Comparison of ENCODE assay signal across 22 cellular contexts in the genomic region with DNA sequence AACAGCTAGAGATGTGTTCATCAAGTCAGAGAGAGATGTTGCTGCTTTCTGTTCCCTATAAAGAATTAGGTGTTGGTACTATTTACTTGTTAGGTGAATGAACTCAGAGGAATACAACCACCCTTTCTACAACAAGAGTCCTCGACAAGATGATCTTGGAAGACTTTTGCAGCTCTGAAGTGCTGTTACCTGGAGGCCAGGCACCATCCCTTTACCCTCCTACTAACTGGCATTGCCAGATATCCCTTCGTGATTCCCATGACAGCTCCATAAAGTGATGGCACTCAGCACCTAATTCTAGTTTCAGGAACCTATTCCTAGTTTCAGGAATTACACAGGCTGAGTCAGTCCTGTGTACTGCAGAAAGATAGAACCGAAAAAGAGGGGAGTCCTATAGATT. TPM values are rescaled to one million over a fixed set of nuclear protein-coding genes. Genes with fewer than 3 reads are reported as not detected.
DNase-seq lines count a peak whose midpoint lies in the region; ATAC-seq, FAIRE-seq and TF ChIP-seq lines count a peak whose summit lies in the region.
"Had no signal": no experiment of that assay in that cellular context is flagged by ENCODE, and none has a peak within 500 bp of the region (broad histone marks: within the 10 kb centered on the region; RNA-seq: fewer than 3 reads in every experiment).

No MANE protein-coding gene starts in this region.

- H3K4me2 ChIP-seq in OCI-LY3 (ENCODE audit: low read length): peak overlapping the region; percentile 33
- no peak overlapping the region for H3K4me2 ChIP-seq in GM12878 (ENCODE audit: control insufficient read depth, insufficient read depth)
- no peak overlapping the region for H3K4me2 ChIP-seq in smooth muscle cell

- intact Hi-C loops in GM12878 (cut with micrococcal nuclease; ENCODE audit: unreplicated experiment): no loop called here

- RAD21 ChIA-PET in GM12878 (lab: Charles Lee; ENCODE audit: unreplicated experiment): interaction anchor here (0.6 to 1.1 kb wide), 2 partner anchors 10 to 15 kb away, joined by 3 to 4 read pairs; partner anchors contain the start of gene ARPC2

- no peaks in the 10 kb centered on the region for H3K27me3 Mint-ChIP-seq in activated T-cell treated with anti-CD3 and anti-CD28 coated beads, Interleukin-2, amount 50 U/mL, for 24 hours

- H3K27me3 ChIP-seq in OCI-LY3 (ENCODE audit: low read depth, low read length) (no peaks in the 10 kb centered on the region), GM12878 (replicated peaks in 1 of 2; ENCODE audit: control insufficient read depth in 2 of 2, insufficient read depth in 2 of 2, low read length in 1 of 2) (no peaks in the 10 kb centered on the region), smooth muscle cell (ENCODE audit: low read depth) (no peaks in the 10 kb centered on the region)

- no peak for DNase-seq in activated T-cell treated with anti-CD3 and anti-CD28 coated beads, Interleukin-2, amount 50 U/mL, for 24 hours
- DNase-seq in activated T-cell treated with anti-CD3 and anti-CD28 coated beads for 4 hours (no peak), GM12878 (ENCODE audit: low read depth, low spot score) (no peak), smooth muscle cell (lab: John Stamatoyannopoulos, UW; ENCODE audit: unreplicated experiment) (no peak), NCI-H1048 (lab: John Stamatoyannopoulos, UW) (no peak), H4 (ENCODE audit: low spot score) (no peak)
- no peak for DNase-seq in stimulated activated CD8-positive, alpha-beta memory T cell treated with anti-CD3 and anti-CD28 coated beads, Interleukin-4, amount 100 ng/mL, for 48 hours
- DNase-seq: activated gamma-delta T cell treated with Interleukin-2 at 50 U/mL for 16 hours; islet precursor cell; Kasumi-1; mesendoderm; NCI-H1694; NCI-H345; NK-92 treated with Interleukin-12 subunit alpha and Interleukin-12 subunit beta, amount 100 ng/mL, for 24 hours; right cardiac atrium; SIG-M5; T1000 had no signal

- H3K27ac Mint-ChIP-seq in activated T-cell treated with anti-CD3 and anti-CD28 coated beads, Interleukin-2, amount 50 U/mL, for 24 hours: peak overlapping the region; percentile 94

- H3K9me3 Mint-ChIP-seq in activated T-cell treated with anti-CD3 and anti-CD28 coated beads, Interleukin-2, amount 50 U/mL, for 24 hours: no peaks in the 10 kb centered on the region

- SMC1A ChIA-PET in GM12878 (lab: Charles Lee; ENCODE audit: uncharacterized antibody, unreplicated experiment): interaction anchor here (1.0 kb wide), 2 partner anchors 9 to 10 kb away, joined by 3 to 5 read pairs; partner anchors contain the start of gene ARPC2

- H3K27ac ChIP-seq in OCI-LY3 (ENCODE audit: low read length) (peak overlapping the region; percentile 100), GM12878 (ENCODE audit: control insufficient read depth, insufficient read depth) (no peak overlapping the region), smooth muscle cell (ENCODE audit: low read depth) (peak overlapping the region; percentile 87)

- in situ Hi-C loops in GM12878 (cut with MboI): no loop called here

- peaks cover 52% of the 10 kb centered on the region for H4K20me1 ChIP-seq in OCI-LY3 (ENCODE audit: insufficient read depth, low read length)
- peaks cover 11% of the 10 kb centered on the region for H4K20me1 ChIP-seq in GM12878 (ENCODE audit: control insufficient read depth, insufficient read depth)
- peaks cover 97% of the 10 kb centered on the region for H4K20me1 ChIP-seq in smooth muscle cell (ENCODE audit: low read depth)

- TF ChIP-seq CTCF in OCI-LY3 (IDR thresholded peaks at IDR 0.05; ENCODE audit: low read depth, low read length): no peak
- TF ChIP-seq CTCF in GM12878 (IDR thresholded peaks at IDR 0.05 in 2 of 3, conservative IDR thresholded peaks at IDR 0.05 in 1 of 3; ENCODE audit: control insufficient read depth in 2 of 3, extremely low read depth in 1 of 3, insufficient read depth in 1 of 3, low read depth in 3 of 3, low read length in 3 of 3): no peak
- no peak for TF ChIP-seq CTCF in smooth muscle cell (IDR thresholded peaks at IDR 0.05; ENCODE audit: borderline replicate concordance, insufficient read depth, poor library complexity, severe bottlenecking)

- peaks cover 88% of the 10 kb centered on the region for H3K79me2 ChIP-seq in OCI-LY3 (ENCODE audit: low read length)
- H3K79me2 ChIP-seq in GM12878 (ENCODE audit: control insufficient read depth, insufficient read depth, low read length): peaks cover 62% of the 10 kb centered on the region
- H3K79me2 ChIP-seq in smooth muscle cell (ENCODE audit: low read depth): peaks cover 81% of the 10 kb centered on the region

- H3K4me3 ChIP-seq in OCI-LY3 (ENCODE audit: low read length) (0 out of 2 replicates have a peak overlapping the region, but pooled peaks have one; percentile 17), GM12878 (no peak overlapping the region), smooth muscle cell (no peak overlapping the region)

- H3K9me3 ChIP-seq in OCI-LY3 (ENCODE audit: insufficient read depth, low read length): no peaks in the 10 kb centered on the region
- H3K9me3 ChIP-seq in GM12878 (replicated peaks; ENCODE audit: control insufficient read depth, insufficient read depth, low read length): no peaks in the 10 kb centered on the region
- no peaks in the 10 kb centered on the region for H3K9me3 ChIP-seq in smooth muscle cell (replicated peaks; ENCODE audit: low read depth)

- H3K4me3 Mint-ChIP-seq in activated T-cell treated with anti-CD3 and anti-CD28 coated beads, Interleukin-2, amount 50 U/mL, for 24 hours: no peak overlapping the region

- TF ChIP-seq EP300 in GM12878 (IDR thresholded peaks at IDR 0.05; ENCODE audit: borderline replicate concordance in 1 of 2, control insufficient read depth in 1 of 2, low read depth in 2 of 2, low read length in 2 of 2): no peak

- ATAC-seq in GM12878: no peak
- ATAC-seq: right cardiac atrium had no signal

- TF ChIP-seq RAD21 in GM12878 (IDR thresholded peaks at IDR 0.05; ENCODE audit: insufficient read depth, low read depth, low read length): no peak

- CTCF ChIA-PET in GM12878 (lab: Yijun Ruan, JAX): interaction anchor here (1.3 to 2.0 kb wide), 3 partner anchors 8 to 30 kb away, joined by 3 to 9 read pairs (median 4); partner anchors contain the start of gene ARPC2

- WGBS in GM12878 (ENCODE audit: insufficient coverage, insufficient replicate concordance, low lambda C conversion rate, missing lambda C conversion rate): 54% methylated on average over 3 of the region's 3 CpGs
- WGBS in smooth muscle cell (ENCODE audit: low lambda C conversion rate): 93% methylated on average over 3 of the region's 3 CpGs

- peaks cover 98% of the 10 kb centered on the region for H3K36me3 Mint-ChIP-seq in activated T-cell treated with anti-CD3 and anti-CD28 coated beads, Interleukin-2, amount 50 U/mL, for 24 hours (ENCODE audit: low read depth)

- peaks cover 93% of the 10 kb centered on the region for H3K4me1 Mint-ChIP-seq in activated T-cell treated with anti-CD3 and anti-CD28 coated beads, Interleukin-2, amount 50 U/mL, for 24 hours (ENCODE audit: low read depth)

- no peak for FAIRE-seq in GM12878 (lab: Jason Lieb, UNC)
- FAIRE-seq: bronchial epithelial cell, H1 had no signal

- no TSS peak for BruUV-seq in GM12878 (replicated peaks; lab: Mats Ljungman, UMichigan)

- H3K4me1 ChIP-seq in OCI-LY3 (ENCODE audit: low read length) (peaks cover 92% of the 10 kb centered on the region), GM12878 (ENCODE audit: control insufficient read depth, insufficient read depth, low read length) (peaks cover 44% of the 10 kb centered on the region), smooth muscle cell (ENCODE audit: low read depth) (peaks cover 10% of the 10 kb centered on the region)

- H3K9ac ChIP-seq in OCI-LY3 (ENCODE audit: low read length) (no peak overlapping the region), GM12878 (ENCODE audit: control insufficient read depth, insufficient read depth, low read length) (no peak overlapping the region), smooth muscle cell (ENCODE audit: low read depth) (no peak overlapping the region)

- POLR2A ChIA-PET in GM12878 (lab: Charles Lee): interaction anchor here (0.5 to 6.6 kb wide), 6 partner anchors 8 to 45 kb away, joined by 3 to 98 read pairs (median 4); partner anchors contain the start of genes ARPC2 and PNKD

- TF ChIP-seq POLR2A in GM12878 (IDR thresholded peaks at IDR 0.05; ENCODE audit: low read depth, low read length): no peak

- peaks cover 59% of the 10 kb centered on the region for H3K36me3 ChIP-seq in OCI-LY3 (replicated peaks; ENCODE audit: low read depth, low read length)
- peaks cover 5 to 43% of the 10 kb centered on the region in 2 experiments for H3K36me3 ChIP-seq in GM12878 (ENCODE audit: control insufficient read depth in 2 of 2, insufficient read depth in 2 of 2, low read length in 1 of 2)
- peaks cover 22% of the 10 kb centered on the region for H3K36me3 ChIP-seq in smooth muscle cell (ENCODE audit: low read depth)

- peaks cover 78% of the 10 kb centered on the region for H3F3A ChIP-seq in smooth muscle cell (ENCODE audit: low read depth)

- no peak overlapping the region for H2AFZ ChIP-seq in OCI-LY3 (ENCODE audit: low read depth, low read length)
- no peak overlapping the region for H2AFZ ChIP-seq in GM12878 (ENCODE audit: control insufficient read depth, low read depth, low read length)
- H2AFZ ChIP-seq in smooth muscle cell (ENCODE audit: low read depth): no peak overlapping the region

RNA-seq across cellular contexts. Expression of gene ARPC2, which starts 9.9 kb away (rescaled TPM):
- total RNA-seq in GM12878 (2013; cell fraction: nucleolus; rRNA removed): 476 and 481 TPM in 2 replicates
- 467 and 490 TPM in 2 replicates for total RNA-seq in GM12878 (2014; rRNA removed)
- total RNA-seq in GM12878 (2014; rRNA removed; fragmentation: Illumina TruSeq; extraction: Trizol): 515 and 534 TPM in 2 replicates
- 421 and 440 TPM in 2 replicates for total RNA-seq in GM12878 (2021)
- 353 TPM for polyA plus RNA-seq in GM12878 (2011; ENCODE audit: low read depth)
- polyA plus RNA-seq in GM12878 (2011; rRNA removed): 816 and 944 TPM in 2 replicates
- polyA plus RNA-seq in GM12878 (2011; cell fraction: cytosol; rRNA removed): 507 and 628 TPM in 2 replicates
- 360 and 459 TPM in 2 replicates for polyA plus RNA-seq in GM12878 (2011; cell fraction: nucleus; rRNA removed)
- 357 and 396 TPM in 2 replicates for polyA plus RNA-seq in GM12878 (2012)
- 707 and 841 TPM in 2 replicates for polyA plus RNA-seq in GM12878 (2014; fragmentation: Illumina TruSeq; extraction: Trizol)
- 100 to 1,000 TPM; 711 to 735 TPM for polyA plus RNA-seq in GM12878 (2014; fragmentation: Nextera tagmentation; extraction: Ambion mirVana)
- 524 and 584 TPM in 2 replicates for polyA plus RNA-seq in GM12878 (2014; rRNA removed)
- 100 to 1,000 TPM; 963 to 980 TPM for polyA plus RNA-seq in GM12878 (2016; fragmentation: Nextera tagmentation; extraction: Ambion mirVana)
- polyA minus RNA-seq in GM12878 (2011; rRNA and poly(A)+ RNA removed): 378 and 382 TPM in 2 replicates
- polyA minus RNA-seq in GM12878 (2011; cell fraction: cytosol; rRNA and poly(A)+ RNA removed): 165 and 198 TPM in 2 replicates
- 146 and 227 TPM in 2 replicates for polyA minus RNA-seq in GM12878 (2011; cell fraction: nucleus; rRNA and poly(A)+ RNA removed)
- 645 and 653 TPM in 2 replicates for total RNA-seq in smooth muscle cell
- 858 and 872 TPM in 2 replicates for polyA plus RNA-seq in smooth muscle cell
- total RNA-seq in H4 (2014; rRNA removed; shearing (Covaris generic)): 264 and 290 TPM in 2 replicates

RNA-seq across cellular contexts. Expression of gene GPBAR1, which starts 33.9 kb away (rescaled TPM):
- total RNA-seq in GM12878 (2013; cell fraction: nucleolus; rRNA removed): 0.39 and 0.77 TPM in 2 replicates
- 0.17 TPM in 1 of 2 replicates, not detected in the other for total RNA-seq in GM12878 (2014; rRNA removed)
- 0.09 TPM in 2 replicates for total RNA-seq in GM12878 (2014; rRNA removed; fragmentation: Illumina TruSeq; extraction: Trizol)
- total RNA-seq in GM12878 (2021): 0.13 and 0.36 TPM in 2 replicates
- polyA plus RNA-seq in GM12878 (2011; ENCODE audit: low read depth): not detected
- polyA plus RNA-seq in GM12878 (2011; rRNA removed): 0.03 TPM in 1 of 2 replicates, not detected in the other
- polyA plus RNA-seq in GM12878 (2011; cell fraction: cytosol; rRNA removed): 0.03 and 0.10 TPM in 2 replicates
- polyA plus RNA-seq in GM12878 (2011; cell fraction: nucleus; rRNA removed): 0.70 and 0.92 TPM in 2 replicates
- 0.15 and 0.38 TPM in 2 replicates for polyA plus RNA-seq in GM12878 (2012)
- 0.07 and 0.10 TPM in 2 replicates for polyA plus RNA-seq in GM12878 (2014; fragmentation: Illumina TruSeq; extraction: Trizol)
- polyA plus RNA-seq in GM12878 (2014; fragmentation: Nextera tagmentation; extraction: Ambion mirVana): not detected
- polyA plus RNA-seq in GM12878 (2014; rRNA removed): 0.22 and 0.24 TPM in 2 replicates
- polyA plus RNA-seq in GM12878 (2016; fragmentation: Nextera tagmentation; extraction: Ambion mirVana): under 1 TPM in 1 of 2 experiments, not detected in 1; 0.11 TPM
- 0.29 and 1.2 TPM in 2 replicates for polyA minus RNA-seq in GM12878 (2011; rRNA and poly(A)+ RNA removed)
- not detected in 2 replicates for polyA minus RNA-seq in GM12878 (2011; cell fraction: cytosol; rRNA and poly(A)+ RNA removed)
- polyA minus RNA-seq in GM12878 (2011; cell fraction: nucleus; rRNA and poly(A)+ RNA removed): 1.9 and 3.5 TPM in 2 replicates
- 0.94 and 1.3 TPM in 2 replicates for total RNA-seq in smooth muscle cell
- polyA plus RNA-seq in smooth muscle cell: 1.6 and 2.6 TPM in 2 replicates
- total RNA-seq in H4 (2014; rRNA removed; shearing (Covaris generic)): 0.37 TPM in 1 of 2 replicates, not detected in the other
- total RNA-seq: G401 had no signal
- polyA plus RNA-seq: AG04450 had no signal

RNA-seq across cellular contexts. Expression of gene AAMP, which starts 43.0 kb away (rescaled TPM):
- total RNA-seq in GM12878 (2013; cell fraction: nucleolus; rRNA removed): 31.5 and 34.1 TPM in 2 replicates
- total RNA-seq in GM12878 (2014; rRNA removed) (97.1 and 114 TPM in 2 replicates), GM12878 (2014; rRNA removed; fragmentation: Illumina TruSeq; extraction: Trizol) (70.6 and 71.7 TPM in 2 replicates), GM12878 (2021) (64.8 and 66.3 TPM in 2 replicates), smooth muscle cell (58.9 and 71.5 TPM in 2 replicates)
- polyA plus RNA-seq in GM12878 (2011; ENCODE audit: low read depth): 28.2 TPM
- polyA plus RNA-seq in GM12878 (2011; rRNA removed) (33.2 and 50.7 TPM in 2 replicates), GM12878 (2014; fragmentation: Illumina TruSeq; extraction: Trizol) (49.8 and 93.1 TPM in 2 replicates), GM12878 (2014; fragmentation: Nextera tagmentation; extraction: Ambion mirVana) (1 to 10 TPM; 4.4 to 5.5 TPM), GM12878 (2014; rRNA removed) (95.4 and 104 TPM in 2 replicates), GM12878 (2016; fragmentation: Nextera tagmentation; extraction: Ambion mirVana) (100 to 1,000 TPM; 118 to 140 TPM), smooth muscle cell (95.8 and 135 TPM in 2 replicates)
- 74.8 and 117 TPM in 2 replicates for polyA plus RNA-seq in GM12878 (2011; cell fraction: cytosol; rRNA removed)
- 96.5 and 123 TPM in 2 replicates for polyA plus RNA-seq in GM12878 (2011; cell fraction: nucleus; rRNA removed)
- polyA plus RNA-seq in GM12878 (2012): 54.1 and 62.5 TPM in 2 replicates
- polyA minus RNA-seq in GM12878 (2011; rRNA and poly(A)+ RNA removed): 40.1 and 64.8 TPM in 2 replicates
- 18.0 and 22.5 TPM in 2 replicates for polyA minus RNA-seq in GM12878 (2011; cell fraction: cytosol; rRNA and poly(A)+ RNA removed)
- polyA minus RNA-seq in GM12878 (2011; cell fraction: nucleus; rRNA and poly(A)+ RNA removed): 23.2 and 29.2 TPM in 2 replicates
- total RNA-seq in H4 (2014; rRNA removed; shearing (Covaris generic)): 120 and 187 TPM in 2 replicates

RNA-seq across cellular contexts. Expression of gene PNKD, which starts 43.4 kb away (rescaled TPM):
- 19.8 and 82.8 TPM in 2 replicates for total RNA-seq in GM12878 (2013; cell fraction: nucleolus; rRNA removed)
- 41.9 and 42.3 TPM in 2 replicates for total RNA-seq in GM12878 (2014; rRNA removed)
- 27.2 and 28.5 TPM in 2 replicates for total RNA-seq in GM12878 (2014; rRNA removed; fragmentation: Illumina TruSeq; extraction: Trizol)
- total RNA-seq in GM12878 (2021): 42.0 and 45.1 TPM in 2 replicates
- 23.5 TPM for polyA plus RNA-seq in GM12878 (2011; ENCODE audit: low read depth)
- polyA plus RNA-seq in GM12878 (2011; rRNA removed): 26.3 and 54.9 TPM in 2 replicates
- polyA plus RNA-seq in GM12878 (2011; cell fraction: cytosol; rRNA removed): 79.6 and 84.9 TPM in 2 replicates
- 82.3 and 86.2 TPM in 2 replicates for polyA plus RNA-seq in GM12878 (2011; cell fraction: nucleus; rRNA removed)
- polyA plus RNA-seq in GM12878 (2012): 34.0 and 41.6 TPM in 2 replicates
- 15.8 and 41.6 TPM in 2 replicates for polyA plus RNA-seq in GM12878 (2014; fragmentation: Illumina TruSeq; extraction: Trizol)
- 100 to 1,000 TPM in 1 of 2 experiments, 10 to 100 TPM in 1; 72.6 to 104 TPM for polyA plus RNA-seq in GM12878 (2014; fragmentation: Nextera tagmentation; extraction: Ambion mirVana)
- 67.7 and 72.6 TPM in 2 replicates for polyA plus RNA-seq in GM12878 (2014; rRNA removed)
- polyA plus RNA-seq in GM12878 (2016; fragmentation: Nextera tagmentation; extraction: Ambion mirVana): 100 to 1,000 TPM in 1 of 2 experiments, 10 to 100 TPM in 1; 90.9 to 106 TPM
- 14.6 and 25.1 TPM in 2 replicates for polyA minus RNA-seq in GM12878 (2011; rRNA and poly(A)+ RNA removed)
- polyA minus RNA-seq in GM12878 (2011; cell fraction: cytosol; rRNA and poly(A)+ RNA removed): 11.8 and 12.7 TPM in 2 replicates
- 11.6 and 18.2 TPM in 2 replicates for polyA minus RNA-seq in GM12878 (2011; cell fraction: nucleus; rRNA and poly(A)+ RNA removed)
- 26.1 and 42.0 TPM in 2 replicates for total RNA-seq in smooth muscle cell
- 109 and 126 TPM in 2 replicates for polyA plus RNA-seq in smooth muscle cell
- 39.6 and 40.2 TPM in 2 replicates for total RNA-seq in H4 (2014; rRNA removed; shearing (Covaris generic))
